Comparison of ENCODE assay signal across 22 cellular contexts in genomic region chr10:33947563-33947962, GRCh38.
DNase-seq lines count a peak whose midpoint lies in the region; FAIRE-seq and TF ChIP-seq lines count a peak whose summit lies in the region.
"Had no signal": no experiment of that assay in that cellular context is flagged by ENCODE, and none has a peak within 500 bp of the region (broad histone marks: within the 10 kb centered on the region; RNA-seq: fewer than 3 reads in every experiment).

No MANE protein-coding gene starts in this region.

- H3K36me3 Mint-ChIP-seq in type B pancreatic cell = no peaks in the 10 kb centered on the region
- H3K36me3 Mint-ChIP-seq: CD4-positive, CD25-positive, alpha-beta regulatory T cell; CD8-positive, alpha-beta T cell had no signal

- H3K27me3 Mint-ChIP-seq in type B pancreatic cell = peaks cover 5% of the 10 kb centered on the region
- H3K27me3 Mint-ChIP-seq: B cell had no signal

- no peak overlapping the region for H3K4me3 Mint-ChIP-seq in type B pancreatic cell
- H3K4me3 Mint-ChIP-seq: B cell; CD4-positive, CD25-positive, alpha-beta regulatory T cell; CD8-positive, alpha-beta T cell; GM23338; HFFc6 had no signal

- TF ChIP-seq CTCF in SK-N-SH (IDR thresholded peaks at IDR 0.05) (no peak), type B pancreatic cell (conservative IDR thresholded peaks at IDR 0.05) (no peak)

- H3K4me3 ChIP-seq in SK-N-SH (ENCODE audit: low read depth in 2 of 2, low read length in 1 of 2) = no peak overlapping the region
- H3K4me3 ChIP-seq: BLaER1, GM23338, HAP-1 had no signal

- H3K9me3 Mint-ChIP-seq in type B pancreatic cell = peaks cover 14% of the 10 kb centered on the region
- H3K9me3 Mint-ChIP-seq: CD8-positive, alpha-beta T cell; HFFc6 had no signal

- DNase-seq in H54 (ENCODE audit: insufficient read length, low spot score) = no peak
- peak; percentile 83 to 88 for DNase-seq in NCI-H526 (lab: John Stamatoyannopoulos, UW)
- DNase-seq in SK-N-SH = peak; percentile 10
- DNase-seq in RCC 7860 (ENCODE audit: low spot score) = no peak
- no peak for DNase-seq in GM19238 (ENCODE audit: insufficient read length, low spot score)
- DNase-seq in type B pancreatic cell (ENCODE audit: extremely low spot score, unreplicated experiment) = no peak
- DNase-seq: Caco-2; CD4-positive, CD25-positive, alpha-beta regulatory T cell; CD8-positive, alpha-beta T cell; DMS 273 treated with DMSO at 0.1 percent for 48 hours; DMS53; DMS79 treated with DMSO at 0.1 percent for 48 hours; GF-D8; HFFc6 had no signal

- no peak overlapping the region for H3K27ac ChIP-seq in SK-N-SH (ENCODE audit: low read depth in 2 of 2, low read length in 1 of 2)
- H3K27ac ChIP-seq: BLaER1, C4-2B had no signal

- H3K79me2 ChIP-seq in SK-N-SH (ENCODE audit: insufficient read depth) = no peaks in the 10 kb centered on the region

- H3K4me2 ChIP-seq in SK-N-SH = no peak overlapping the region
- H3K4me2 ChIP-seq: BLaER1, GM23338 had no signal

- FAIRE-seq in H54 (lab: Jason Lieb, UNC) (peak; percentile 30), RCC 7860 (lab: Jason Lieb, UNC) (no peak)
- FAIRE-seq: A204.1, GM12891, GM18507 had no signal

- H2AFZ ChIP-seq in SK-N-SH (ENCODE audit: low read depth) = no peak overlapping the region
- H2AFZ ChIP-seq: GM23338 had no signal

- peak in 1 of 2 experiments; percentile 25; a peak in 1 of 4 replicates for TF ChIP-seq EP300 in SK-N-SH (IDR thresholded peaks at IDR 0.05; ENCODE audit: borderline replicate concordance in 1 of 2, low read depth in 1 of 2, low read length in 1 of 2)

- CTCF ChIA-PET in SK-N-SH (lab: Yijun Ruan, JAX) = interaction anchor here (1.8 kb wide), 1 partner anchor 11 kb away, joined by 4 read pairs; no protein-coding TSS in a partner anchor

- no peaks in the 10 kb centered on the region for H3K9me3 ChIP-seq in SK-N-SH
- H3K9me3 ChIP-seq: BLaER1, Caco-2, HAP-1 had no signal

- H3K9ac ChIP-seq in SK-N-SH = no peak overlapping the region
- H3K9ac ChIP-seq: BLaER1 had no signal

- H4K20me1 ChIP-seq in SK-N-SH (ENCODE audit: insufficient read depth) = no peaks in the 10 kb centered on the region
- H4K20me1 ChIP-seq: BLaER1 had no signal

- H3K4me1 ChIP-seq in SK-N-SH (ENCODE audit: control insufficient read depth in 1 of 2, insufficient read depth in 2 of 2, low read depth in 1 of 2, low read length in 1 of 2) = peaks cover 0 to 2% of the 10 kb centered on the region in 2 experiments; a peak in 1 of 4 replicates
- H3K4me1 ChIP-seq: BLaER1, Caco-2, HAP-1 had no signal

- H3K27ac Mint-ChIP-seq in type B pancreatic cell = no peak overlapping the region
- H3K27ac Mint-ChIP-seq: B cell; CD4-positive, CD25-positive, alpha-beta regulatory T cell; CD8-positive, alpha-beta T cell; GM23338; HFFc6 had no signal

- no peak for TF ChIP-seq POLR2A in H54 (IDR thresholded peaks at IDR 0.05; ENCODE audit: low read depth, low read length)

- H3K9me2 ChIP-seq in SK-N-SH = no peaks in the 10 kb centered on the region

- H3F3A ChIP-seq in SK-N-SH (replicated peaks; ENCODE audit: insufficient read depth) = no peaks in the 10 kb centered on the region

- POLR2A ChIA-PET in SK-N-SH (lab: Yijun Ruan, JAX) = no interaction called here

- no peaks in the 10 kb centered on the region for H3K4me1 Mint-ChIP-seq in type B pancreatic cell (ENCODE audit: unreplicated experiment)
- H3K4me1 Mint-ChIP-seq: B cell; CD4-positive, CD25-positive, alpha-beta regulatory T cell had no signal

- no peaks in the 10 kb centered on the region for H3K36me3 ChIP-seq in SK-N-SH (replicated peaks in 1 of 2; ENCODE audit: control insufficient read depth in 1 of 2, insufficient read depth in 2 of 2, low read length in 1 of 2)
- H3K36me3 ChIP-seq: BLaER1, HAP-1 had no signal

- 45% methylated on average over 5 of the region's 5 CpGs for WGBS in SK-N-SH (ENCODE audit: low lambda C conversion rate)

- H3K27me3 ChIP-seq in SK-N-SH (ENCODE audit: insufficient read depth) = no peaks in the 10 kb centered on the region
- H3K27me3 ChIP-seq: BLaER1 had no signal

- TF ChIP-seq RAD21 in SK-N-SH (IDR thresholded peaks at IDR 0.05; ENCODE audit: low read length) = no peak

TF ChIP-seq in SK-N-SH, 30 proteins besides CTCF, POLR2A, EP300 and RAD21:
- TF ChIP-seq GATA2 (CRISPR knock-in tag; IDR thresholded peaks at IDR 0.05) (peak; percentile 74), GABPA (IDR thresholded peaks at IDR 0.05; ENCODE audit: low read depth) (no peak), RCOR1 (IDR thresholded peaks at IDR 0.05; ENCODE audit: low read length) (peak; percentile 37; the same call in 1 of the 2 replicates)

Comparison
In these comparisons a context has a peak if more than half of its experiments do, and no peak if none do; other contexts are left out.
1. DNase-seq: peak in NCI-H526 (2 of 2) and SK-N-SH (single experiment); none in H54 (single experiment), RCC 7860 (single experiment), GM19238 (single experiment) and type B pancreatic cell (single experiment).